20 cellular contexts compared by ENCODE assay signal in the genomic region with DNA sequence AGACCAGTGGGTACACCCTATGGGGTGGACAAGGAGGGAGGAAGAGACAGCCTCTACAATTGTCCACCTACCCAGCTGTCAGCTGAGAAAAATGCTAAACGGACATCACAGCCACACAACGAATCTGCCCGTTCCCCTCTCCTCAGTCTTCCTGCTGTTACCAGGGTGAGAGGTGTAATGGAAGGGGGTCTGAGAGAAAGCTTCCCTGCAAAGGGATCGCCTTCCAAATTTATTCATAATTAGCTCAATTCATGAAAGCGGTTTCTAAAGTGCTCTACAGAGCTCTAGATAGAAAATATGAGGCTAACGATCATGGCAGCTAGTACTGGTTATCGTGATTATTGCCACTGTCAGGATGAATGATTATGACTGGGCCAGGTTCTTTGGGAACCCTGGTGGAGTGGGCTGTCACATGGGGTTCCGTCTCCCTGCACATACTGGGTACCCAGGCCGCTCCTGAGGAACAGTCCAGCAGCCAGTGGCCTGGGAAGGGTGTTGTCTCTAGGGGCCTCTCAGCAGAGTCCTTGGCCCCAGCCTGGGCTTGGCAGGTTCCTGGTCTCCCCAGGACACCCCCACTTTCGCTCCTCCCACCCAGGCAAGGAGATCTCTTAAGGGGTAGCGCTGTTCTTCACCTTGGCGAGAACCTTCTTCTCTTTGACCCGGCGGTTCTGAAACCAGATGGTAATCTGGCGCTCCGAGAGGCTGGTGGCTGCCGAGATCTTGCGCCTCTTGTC. TPM values are rescaled to one million over a fixed set of nuclear protein-coding genes. Genes with fewer than 3 reads are reported as not detected.
A peak's percentile ranks its signal among the peaks of the same experiment; 100 is the strongest.
DNase-seq lines count a peak whose midpoint lies in the region; ATAC-seq, FAIRE-seq and TF ChIP-seq lines count a peak whose summit lies in the region.
"Had no signal": no experiment of that assay in that cellular context is flagged by ENCODE, and none has a peak within 500 bp of the region (broad histone marks: within the 10 kb centered on the region; RNA-seq: fewer than 3 reads in every experiment).

No MANE protein-coding gene starts in this region.

- H3K27ac ChIP-seq in A549, result no peak overlapping the region
- H3K27ac ChIP-seq in colonic mucosa, result peak overlapping the region; percentile 85
- peak overlapping the region; percentile 97 to 98 for H3K27ac ChIP-seq in prostate gland
- H3K27ac ChIP-seq in CD4-positive, alpha-beta memory T cell (ENCODE audit: low read depth, low read length), result no peak overlapping the region
- H3K27ac ChIP-seq: HL-60, SJSA1 had no signal

- no peak for ATAC-seq in A549
- ATAC-seq in GM21723 (IDR thresholded peaks at IDR 0.05; ENCODE audit: unreplicated experiment), result no peak

- TF ChIP-seq RAD21 in A549 (conservative IDR thresholded peaks at IDR 0.05 in 1 of 2, IDR thresholded peaks at IDR 0.05 in 1 of 2), result no peak

- peaks cover 21 to 77% (median 29%) of the 10 kb centered on the region in 4 donors for H3K4me1 Mint-ChIP-seq in CD4-positive, alpha-beta memory T cell

- TF ChIP-seq EP300 in A549 (IDR thresholded peaks at IDR 0.05), result no peak

- CTCF ChIA-PET in A549 (lab: Yijun Ruan, JAX), result interaction anchor here (0.6 to 33.0 kb wide), 14 partner anchors 9 to 589 kb away, joined by 3 to 852 read pairs (median 108); partner anchors contain the start of genes CALCOCO2 and TTLL6
- CTCF ChIA-PET in CD4-positive, alpha-beta memory T cell (lab: Charles Lee; ENCODE audit: partially characterized antibody), result interaction anchor here (1.0 to 3.9 kb wide), 2 partner anchors 27 to 153 kb away, joined by 3 to 33 read pairs; no protein-coding TSS in a partner anchor

- H3K36me3 ChIP-seq in colonic mucosa (no peaks in the 10 kb centered on the region), prostate gland (no peaks in the 10 kb centered on the region)
- H3K36me3 ChIP-seq in CD4-positive, alpha-beta memory T cell (ENCODE audit: insufficient read depth, low read length), result no peaks in the 10 kb centered on the region
- H3K36me3 ChIP-seq: SJSA1 had no signal

- POLR2A ChIA-PET in A549 (lab: Yijun Ruan, JAX), result no interaction called here
- POLR2A ChIA-PET in CD4-positive, alpha-beta memory T cell (lab: Charles Lee; ENCODE audit: partially characterized antibody), result no interaction called here

- peaks cover 0 to 27% (median 0%) of the 10 kb centered on the region in 8 donors for H3K9me3 Mint-ChIP-seq in CD4-positive, alpha-beta memory T cell

- H3K9ac ChIP-seq in colonic mucosa (ENCODE audit: low read depth in 2 of 2, low read length in 2 of 2), result no peak overlapping the region

- H3K4me1 ChIP-seq in A549, result peaks cover 14% of the 10 kb centered on the region
- no peaks in the 10 kb centered on the region for H3K4me1 ChIP-seq in colonic mucosa
- peaks cover 15% of the 10 kb centered on the region for H3K4me1 ChIP-seq in prostate gland (replicated peaks)
- peaks cover 40% of the 10 kb centered on the region for H3K4me1 ChIP-seq in CD4-positive, alpha-beta memory T cell (ENCODE audit: insufficient read depth, low read length)

- H3K4me3 ChIP-seq in A549, result no peak overlapping the region
- H3K4me3 ChIP-seq in LNCaP clone FGC (ENCODE audit: low read depth, low read length), result peak overlapping the region; percentile 91
- H3K4me3 ChIP-seq in colonic mucosa, result peak overlapping the region; percentile 45
- H3K4me3 ChIP-seq in prostate gland, result peak overlapping the region; percentile 55 to 63
- H3K4me3 ChIP-seq in CD4-positive, alpha-beta memory T cell (ENCODE audit: low read length in 2 of 2), result no peak overlapping the region
- no peak overlapping the region for H3K4me3 ChIP-seq in foreskin fibroblast (ENCODE audit: low read depth in 1 of 2, low read length in 2 of 2)
- H3K4me3 ChIP-seq: SJSA1 had no signal

- no peak for FAIRE-seq in A549 (lab: Jason Lieb, UNC)
- FAIRE-seq: A204.1 had no signal

- no peaks in the 10 kb centered on the region for H3K36me3 Mint-ChIP-seq in CD4-positive, alpha-beta memory T cell

- TF ChIP-seq CTCF in A549 (IDR thresholded peaks at IDR 0.05) (no peak), LNCaP clone FGC (IDR thresholded peaks at IDR 0.05; ENCODE audit: control insufficient read depth, extremely low read depth, insufficient read depth) (no peak), colonic mucosa (IDR thresholded peaks at IDR 0.05) (no peak), prostate gland (IDR thresholded peaks at IDR 0.05) (no peak), foreskin fibroblast (IDR thresholded peaks at IDR 0.05; ENCODE audit: low read depth, low read length) (no peak)

- no peak overlapping the region for H3K4me2 ChIP-seq in A549

- peak overlapping the region in 1 of 7 donors; percentile 85 for H3K27ac Mint-ChIP-seq in CD4-positive, alpha-beta memory T cell

- no peak for DNase-seq in A549 (ENCODE audit: low read depth in 1 of 2, low spot score in 1 of 2)
- no peak for DNase-seq in LNCaP clone FGC (ENCODE audit: low read depth)
- peak; percentile 75 for DNase-seq in colonic mucosa
- no peak for DNase-seq in prostate gland (ENCODE audit: low spot score)
- no peak for DNase-seq in Ammon's horn (ENCODE audit: low spot score)
- DNase-seq in CD4-positive, alpha-beta memory T cell, result no peak
- DNase-seq in foreskin fibroblast, result no peak
- DNase-seq: DMS53, HCEC 1CT, NCI-H1436, NCI-H2029, NCI-H2171 treated with DMSO at 0.1 percent for 48 hours, NCI-H748 treated with DMSO at 0.1 percent for 48 hours, OCI-M1, RPMI8226 had no signal

- H3K9me3 ChIP-seq in A549, result no peaks in the 10 kb centered on the region
- H3K9me3 ChIP-seq in colonic mucosa, result no peaks in the 10 kb centered on the region
- H3K9me3 ChIP-seq in prostate gland, result no peaks in the 10 kb centered on the region
- H3K9me3 ChIP-seq in CD4-positive, alpha-beta memory T cell (ENCODE audit: control insufficient read depth in 1 of 2, low read length in 2 of 2), result no peaks in the 10 kb centered on the region
- H3K9me3 ChIP-seq: SJSA1 had no signal

- peak overlapping the region in 3 of 8 donors; percentile 25 to 48 (median 41) for H3K4me3 Mint-ChIP-seq in CD4-positive, alpha-beta memory T cell

- 92% methylated on average over 18 of the region's 18 CpGs for WGBS in A549 (ENCODE audit: missing lambda C conversion rate)
- 4% methylated on average over 14 of the region's 18 CpGs for WGBS in prostate gland

- intact Hi-C loops in colonic mucosa (cut with DNase I), result no loop called here
- intact Hi-C loops in prostate gland (cut with DNase I), result loop anchor here (5.0 to 10.0 kb wide), 2 partner anchors 66 to 158 kb away; no protein-coding TSS in a partner anchor
- intact Hi-C loops in CD4-positive, alpha-beta memory T cell (cut with micrococcal nuclease), result no loop called here

- peaks cover 75 to 82% of the 10 kb centered on the region in 2 donors for H3K27me3 Mint-ChIP-seq in CD4-positive, alpha-beta memory T cell

- TF ChIP-seq POLR2A in A549 (IDR thresholded peaks at IDR 0.05; ENCODE audit: low read length), result no peak
- peak; percentile 13 for TF ChIP-seq POLR2A in prostate gland (IDR thresholded peaks at IDR 0.05)

- peaks cover 36% of the 10 kb centered on the region for H3K27me3 ChIP-seq in colonic mucosa
- no peaks in the 10 kb centered on the region for H3K27me3 ChIP-seq in prostate gland (replicated peaks; ENCODE audit: insufficient read depth)
- peaks cover 90% of the 10 kb centered on the region for H3K27me3 ChIP-seq in CD4-positive, alpha-beta memory T cell (ENCODE audit: insufficient read depth, low read length)

TF ChIP-seq in A549, 52 proteins besides CTCF, POLR2A, EP300 and RAD21:
- peak; percentile 97; the same call in 1 of the 2 replicates for TF ChIP-seq FOXS1 (CRISPR knock-in tag; IDR thresholded peaks at IDR 0.05)
- TF ChIP-seq EHF (CRISPR knock-in tag; IDR thresholded peaks at IDR 0.05), result no peak
- TF ChIP-seq ESRRA (IDR thresholded peaks at IDR 0.05; ENCODE audit: borderline replicate concordance, low read length), result no peak

RNA-seq across cellular contexts. Expression of gene HOXB13, which starts 2.2 kb away (rescaled TPM):
- polyA plus RNA-seq in A549 (2011; rRNA removed), result 3.2 and 3.4 TPM in 2 replicates
- 2.2 and 3.3 TPM in 2 replicates for polyA plus RNA-seq in A549 (2012; cell fraction: cytosol; rRNA removed)
- 1.9 and 2.1 TPM in 2 replicates for polyA plus RNA-seq in A549 (2012; cell fraction: nucleus; rRNA removed)
- 3.0 to 3.5 TPM (median 3.2 TPM) in 3 replicates for polyA plus RNA-seq in A549 (2017; fragmentation: RNase III; extraction: RNeasy Plus Mini Kit Qiagen cat#74134 plus additional on column Dnase treatment)
- 2.3 and 2.7 TPM in 2 replicates for polyA minus RNA-seq in A549 (2011; rRNA and poly(A)+ RNA removed)
- 100 to 1,000 TPM in 1 of 2 donors, 10 to 100 TPM in 1; 82.9 to 122 TPM for total RNA-seq in colonic mucosa
- 100 to 1,000 TPM in 1 of 2 donors, 10 to 100 TPM in 1; 78.7 to 249 TPM for total RNA-seq in prostate gland
- total RNA-seq in CD4-positive, alpha-beta memory T cell, result not detected
- not detected for polyA plus RNA-seq in CD4-positive, alpha-beta memory T cell
- total RNA-seq: SJSA1 had no signal

RNA-seq across cellular contexts. Expression of gene PRAC2, which starts 3.4 kb away (rescaled TPM):
- not detected in 2 replicates for polyA plus RNA-seq in A549 (2011; rRNA removed)
- polyA plus RNA-seq in A549 (2012; cell fraction: cytosol; rRNA removed), result not detected in 2 replicates
- polyA plus RNA-seq in A549 (2012; cell fraction: nucleus; rRNA removed), result not detected in 2 replicates
- not detected in 3 replicates for polyA plus RNA-seq in A549 (2017; fragmentation: RNase III; extraction: RNeasy Plus Mini Kit Qiagen cat#74134 plus additional on column Dnase treatment)
- not detected in 2 replicates for polyA minus RNA-seq in A549 (2011; rRNA and poly(A)+ RNA removed)
- total RNA-seq in colonic mucosa, result 10 to 100 TPM; 12.9 to 19.4 TPM
- 100 to 1,000 TPM in 1 of 2 donors, 1 to 10 TPM in 1; 9.6 to 135 TPM for total RNA-seq in prostate gland
- not detected for total RNA-seq in CD4-positive, alpha-beta memory T cell
- not detected for polyA plus RNA-seq in CD4-positive, alpha-beta memory T cell
- total RNA-seq: NCI-H460, SJSA1 had no signal

RNA-seq across cellular contexts. Expression of gene PRAC1, which starts 4.0 kb away (rescaled TPM):
- polyA plus RNA-seq in A549 (2011; rRNA removed), result not detected in 2 replicates
- polyA plus RNA-seq in A549 (2012; cell fraction: cytosol; rRNA removed), result not detected in 2 replicates
- polyA plus RNA-seq in A549 (2012; cell fraction: nucleus; rRNA removed), result not detected in 2 replicates
- not detected in 3 replicates for polyA plus RNA-seq in A549 (2017; fragmentation: RNase III; extraction: RNeasy Plus Mini Kit Qiagen cat#74134 plus additional on column Dnase treatment)
- not detected in 2 replicates for polyA minus RNA-seq in A549 (2011; rRNA and poly(A)+ RNA removed)
- total RNA-seq in colonic mucosa, result 100 to 1,000 TPM; 237 to 328 TPM
- 100 to 1,000 TPM in 1 of 2 donors, 10 to 100 TPM in 1; 56.7 to 243 TPM for total RNA-seq in prostate gland
- not detected for total RNA-seq in CD4-positive, alpha-beta memory T cell
- polyA plus RNA-seq in CD4-positive, alpha-beta memory T cell, result not detected
- total RNA-seq: NCI-H460, SJSA1 had no signal

Comparison
In these comparisons a context has a peak if more than half of its experiments do, and no peak if none do; other contexts are left out.
1. H3K27ac ChIP-seq: peak in colonic mucosa (single experiment) and prostate gland (2 of 2); none in A549 (0 of 2) and CD4-positive, alpha-beta memory T cell (single experiment).
2. H3K4me3 ChIP-seq: peak in LNCaP clone FGC (single experiment), colonic mucosa (single experiment) and prostate gland (2 of 2); none in A549 (single experiment), CD4-positive, alpha-beta memory T cell (0 of 2) and foreskin fibroblast (0 of 2).
3. RNA of gene HOXB13, which starts 2.2 kb away (total RNA-seq): 78.7 to 249 TPM in prostate gland and 82.9 to 122 TPM in colonic mucosa; not detected in CD4-positive, alpha-beta memory T cell; every median in the first group is over 10 times any median in the second.
4. RNA of gene PRAC2, which starts 3.4 kb away (total RNA-seq): 9.6 to 135 TPM in prostate gland and 12.9 to 19.4 TPM in colonic mucosa; not detected in CD4-positive, alpha-beta memory T cell; every median in the first group is over 10 times any median in the second.
5. RNA of gene PRAC1, which starts 4.0 kb away (total RNA-seq): 237 to 328 TPM in colonic mucosa and 56.7 to 243 TPM in prostate gland; not detected in CD4-positive, alpha-beta memory T cell; every median in the first group is over 10 times any median in the second.